ENCODE assay signal across 10 cellular contexts in genomic region chr14:61661471-61661988, GRCh38. TPM values are rescaled to one million over a fixed set of nuclear protein-coding genes. Genes with fewer than 3 reads are reported as not detected.
A peak's percentile ranks its signal among the peaks of the same experiment; 100 is the strongest.
DNase-seq lines count a peak whose midpoint lies in the region; ATAC-seq lines count a peak whose summit lies in the region.
"Had no signal": no experiment of that assay in that cellular context is flagged by ENCODE, and none has a peak within 500 bp of the region (broad histone marks: within the 10 kb centered on the region; RNA-seq: fewer than 3 reads in every experiment).

No MANE protein-coding gene starts in this region.

- H3K9me3 ChIP-seq in KOPT-K1 (ENCODE audit: insufficient read depth, low read length, poor library complexity, severe bottlenecking): no peaks in the 10 kb centered on the region
- no peaks in the 10 kb centered on the region for H3K9me3 ChIP-seq in effector memory CD4-positive, alpha-beta T cell (ENCODE audit: control insufficient read depth, low read length)

- H3K4me3 ChIP-seq in effector memory CD4-positive, alpha-beta T cell (ENCODE audit: insufficient read depth, low read depth, low read length, poor library complexity, severe bottlenecking): no peak overlapping the region
- no peak overlapping the region for H3K4me3 ChIP-seq in urinary bladder (ENCODE audit: low read depth, low read length)
- H3K4me3 ChIP-seq: K562 had no signal

- peaks cover 80% of the 10 kb centered on the region for H3K4me1 Mint-ChIP-seq in activated naive CD4-positive, alpha-beta T cell treated with anti-CD3 and anti-CD28 coated beads, Interleukin-2, amount 10 ng/mL, durations not matched to agents 7 days and 5 days

- WGBS in urinary bladder: 53% methylated on average over 2 of the region's 2 CpGs

- DNase-seq in activated naive CD4-positive, alpha-beta T cell treated with anti-CD3 and anti-CD28 coated beads, Interleukin-2, amount 10 ng/mL, durations not matched to agents 7 days and 5 days: no peak
- DNase-seq in activated naive CD4-positive, alpha-beta T cell treated with anti-CD3 and anti-CD28 coated beads, Interleukin-2, amount 50 U/mL, for 16 hours: no peak
- DNase-seq in effector memory CD4-positive, alpha-beta T cell: no peak
- DNase-seq in foreskin melanocyte: no peak
- no peak for DNase-seq in activated CD4-positive, CD25-positive, alpha-beta regulatory T cell (lab: John Stamatoyannopoulos, UW)

- peak overlapping the region; percentile 95 for H3K27ac Mint-ChIP-seq in activated naive CD4-positive, alpha-beta T cell treated with anti-CD3 and anti-CD28 coated beads, Interleukin-2, amount 10 ng/mL, durations not matched to agents 7 days and 5 days

- CTCF ChIA-PET in activated naive CD4-positive, alpha-beta T cell treated with anti-CD3 and anti-CD28 coated beads, Interleukin-2, amount 10 ng/mL, durations not matched to agents 7 days and 5 days (lab: Charles Lee): interaction anchor here (1.2 kb wide), 1 partner anchor 138 kb away, joined by 3 read pairs; no protein-coding TSS in a partner anchor

- no peaks in the 10 kb centered on the region for H3K27me3 ChIP-seq in effector memory CD4-positive, alpha-beta T cell (replicated peaks; ENCODE audit: control insufficient read depth, insufficient read depth, low read length, poor library complexity, severe bottlenecking)

- H3K4me3 Mint-ChIP-seq in activated naive CD4-positive, alpha-beta T cell treated with anti-CD3 and anti-CD28 coated beads, Interleukin-2, amount 10 ng/mL, durations not matched to agents 7 days and 5 days: peak overlapping the region; percentile 58

- H3K4me1 ChIP-seq in effector memory CD4-positive, alpha-beta T cell (ENCODE audit: control insufficient read depth, insufficient read depth, low read length, poor library complexity, severe bottlenecking): peaks cover 19% of the 10 kb centered on the region
- H3K4me1 ChIP-seq in urinary bladder (ENCODE audit: insufficient read depth): no peaks in the 10 kb centered on the region

- H3K9me3 Mint-ChIP-seq in activated naive CD4-positive, alpha-beta T cell treated with anti-CD3 and anti-CD28 coated beads, Interleukin-2, amount 10 ng/mL, durations not matched to agents 7 days and 5 days: peaks cover 9% of the 10 kb centered on the region

- H3K27ac ChIP-seq in KOPT-K1 (ENCODE audit: low read depth, low read length, poor library complexity, severe bottlenecking) (peak overlapping the region; percentile 42), urinary bladder (ENCODE audit: low read depth) (peak overlapping the region; percentile 50)
- peak overlapping the region; percentile 58 for H3K27ac ChIP-seq in effector memory CD4-positive, alpha-beta T cell (ENCODE audit: insufficient read depth, low read length, poor library complexity, severe bottlenecking)
- H3K27ac ChIP-seq: C4-2B had no signal

- H3K36me3 Mint-ChIP-seq in activated naive CD4-positive, alpha-beta T cell treated with anti-CD3 and anti-CD28 coated beads, Interleukin-2, amount 10 ng/mL, durations not matched to agents 7 days and 5 days: peaks cover 18% of the 10 kb centered on the region

- H3K36me3 ChIP-seq in KOPT-K1 (ENCODE audit: insufficient read depth, low read length) (no peaks in the 10 kb centered on the region), urinary bladder (ENCODE audit: insufficient read depth) (no peaks in the 10 kb centered on the region)
- H3K36me3 ChIP-seq in effector memory CD4-positive, alpha-beta T cell (ENCODE audit: control insufficient read depth, insufficient read depth, low read length): no peaks in the 10 kb centered on the region

- ATAC-seq in HG03159 (IDR thresholded peaks at IDR 0.05; ENCODE audit: unreplicated experiment): no peak

- no peaks in the 10 kb centered on the region for H3K27me3 Mint-ChIP-seq in activated naive CD4-positive, alpha-beta T cell treated with anti-CD3 and anti-CD28 coated beads, Interleukin-2, amount 10 ng/mL, durations not matched to agents 7 days and 5 days

RNA-seq across cellular contexts. Expression of gene HIF1A, which starts 33.8 kb away (rescaled TPM):
- 151 TPM for total RNA-seq in urinary bladder
- 64.2 TPM for polyA plus RNA-seq in urinary bladder
